Comparison of ENCODE assay signal across 1 cellular context in the genomic region with DNA sequence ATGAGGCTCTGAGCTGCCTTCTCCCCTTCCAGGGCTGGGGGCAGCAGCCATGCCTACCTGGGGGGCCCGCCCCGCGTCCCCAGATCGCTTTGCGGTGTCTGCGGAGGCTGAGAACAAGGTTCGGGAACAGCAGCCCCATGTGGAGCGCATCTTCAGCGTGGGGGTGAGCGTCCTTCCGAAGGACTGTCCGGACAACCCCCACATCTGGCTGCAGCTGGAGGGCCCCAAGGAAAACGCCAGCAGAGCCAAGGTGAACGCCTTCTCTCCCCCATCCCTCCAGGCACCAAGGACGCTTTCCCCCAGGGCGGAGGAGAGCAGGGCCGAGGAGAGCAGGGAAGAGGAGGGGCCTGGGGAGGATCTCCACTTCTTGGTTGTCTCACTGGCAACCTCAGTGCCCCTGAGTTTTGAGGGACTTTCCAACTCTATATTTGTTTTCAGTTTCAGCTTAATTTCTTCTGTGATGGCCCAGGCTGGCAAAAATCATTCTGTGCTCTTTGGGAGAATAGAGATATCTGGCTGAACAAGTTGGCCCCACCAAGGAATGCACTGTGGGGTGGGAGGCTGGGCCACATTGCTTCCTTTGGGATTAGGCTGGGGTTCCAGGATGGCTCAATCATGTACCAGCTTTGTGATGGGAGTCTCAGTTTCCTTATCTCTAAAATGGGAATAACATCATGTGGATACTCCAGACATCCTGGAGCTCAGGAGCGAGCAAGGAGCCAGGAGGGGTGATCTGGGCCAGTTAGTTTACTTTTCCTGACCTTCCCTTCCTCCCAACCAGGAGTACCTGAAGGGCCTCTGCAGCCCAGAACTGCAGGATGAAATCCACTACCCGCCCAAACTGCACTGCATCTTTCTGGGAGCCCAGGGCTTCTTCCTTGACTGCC.
TF ChIP-seq lines count a peak whose summit lies in the region.

No MANE protein-coding gene starts in this region.

TF ChIP-seq in HEK293T, 16 proteins besides CTCF, POLR2A, EP300 and RAD21 (continued from another document):
- no peak for TF ChIP-seq FOXA1 (IDR thresholded peaks at IDR 0.05)
